In the genomic region with DNA sequence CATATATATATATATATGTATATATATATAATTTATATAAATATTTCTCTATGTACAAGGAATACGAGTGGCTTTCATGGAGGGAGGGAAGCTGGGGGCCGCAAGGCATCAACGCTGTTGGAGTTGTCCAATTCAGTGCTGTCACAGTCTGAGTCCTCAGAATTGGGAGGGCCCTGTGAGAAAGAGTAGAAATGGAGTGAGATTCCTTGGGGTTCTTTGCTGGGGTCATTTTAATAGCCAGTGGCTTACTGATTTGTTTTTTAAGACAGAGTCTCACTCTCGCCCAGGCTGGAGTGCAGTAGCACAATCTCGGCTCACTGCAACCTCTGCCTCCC, we compare ENCODE assay signal across 23 cellular contexts. TPM values are rescaled to one million over a fixed set of nuclear protein-coding genes. Genes with fewer than 3 reads are reported as not detected.
A peak's percentile ranks its signal among the peaks of the same experiment; 100 is the strongest.
DNase-seq lines count a peak whose midpoint lies in the region; ATAC-seq and TF ChIP-seq lines count a peak whose summit lies in the region.
"Had no signal": no experiment of that assay in that cellular context is flagged by ENCODE, and none has a peak within 500 bp of the region (broad histone marks: within the 10 kb centered on the region; RNA-seq: fewer than 3 reads in every experiment).

No MANE protein-coding gene starts in this region.

- POLR2A ChIA-PET in CD4-positive, alpha-beta memory T cell (lab: Charles Lee; ENCODE audit: partially characterized antibody), result interaction anchor here (0.9 to 3.8 kb wide), 6 partner anchors 8 to 156 kb away, joined by 3 to 43 read pairs (median 4); partner anchors contain the start of genes MAP3K12, SP1 and TARBP2

- no peaks in the 10 kb centered on the region for H3K27me3 Mint-ChIP-seq in CD4-positive, alpha-beta memory T cell
- H3K27me3 Mint-ChIP-seq in HFFc6 (ENCODE audit: insufficient read depth) (peaks cover 41% of the 10 kb centered on the region), progenitor cell of endocrine pancreas (no peaks in the 10 kb centered on the region), mesothelial cell of epicardium (ENCODE audit: low read depth) (no peaks in the 10 kb centered on the region)
- H3K27me3 Mint-ChIP-seq: activated naive CD4-positive, alpha-beta T cell treated with anti-CD3 and anti-CD28 coated beads, Interleukin-2, amount 10 ng/mL, durations not matched to agents 7 days and 5 days; stimulated activated naive CD8-positive, alpha-beta T cell treated with anti-CD3 and anti-CD28 coated beads, Interleukin-15, Interleukin-2, amounts not matched to agents 100 ng/mL and 50 ng/mL, for 24 hours had no signal

- TF ChIP-seq CTCF in HFFc6 (IDR thresholded peaks at IDR 0.05), result no peak
- TF ChIP-seq CTCF in progenitor cell of endocrine pancreas (IDR thresholded peaks at IDR 0.05; ENCODE audit: unreplicated experiment), result no peak
- TF ChIP-seq CTCF in mesothelial cell of epicardium (IDR thresholded peaks at IDR 0.05; ENCODE audit: unreplicated experiment), result no peak

- no peaks in the 10 kb centered on the region for H3K9me3 Mint-ChIP-seq in CD4-positive, alpha-beta memory T cell
- H3K9me3 Mint-ChIP-seq in HFFc6, result no peaks in the 10 kb centered on the region
- H3K9me3 Mint-ChIP-seq in progenitor cell of endocrine pancreas (ENCODE audit: low read depth), result no peaks in the 10 kb centered on the region
- no peaks in the 10 kb centered on the region for H3K9me3 Mint-ChIP-seq in mesothelial cell of epicardium
- H3K9me3 Mint-ChIP-seq: activated naive CD4-positive, alpha-beta T cell treated with anti-CD3 and anti-CD28 coated beads, Interleukin-2, amount 10 ng/mL, durations not matched to agents 7 days and 5 days; activated T-helper 1 cell treated with anti-CD3 and anti-CD28 coated beads, Interleukin-12 subunit alpha, Interleukin-12 subunit beta, Interleukin-2, Interleukin-4 antibody, amounts not matched to agents 30 ng/mL and 10 ng/mL and 1 ng/mL, durations not matched to agents 14 hours and 24 hours and 36 hours; stimulated activated naive CD8-positive, alpha-beta T cell treated with anti-CD3 and anti-CD28 coated beads, Interleukin-15, Interleukin-2, amounts not matched to agents 100 ng/mL and 50 ng/mL, for 24 hours had no signal

- peak overlapping the region in 4 of 7 donors; percentile 24 to 79 (median 54) for H3K27ac Mint-ChIP-seq in CD4-positive, alpha-beta memory T cell
- H3K27ac Mint-ChIP-seq in HFFc6 (peak overlapping the region; percentile 88), progenitor cell of endocrine pancreas (peak overlapping the region; percentile 64), mesothelial cell of epicardium (no peak overlapping the region)
- H3K27ac Mint-ChIP-seq: activated naive CD4-positive, alpha-beta T cell treated with anti-CD3 and anti-CD28 coated beads, Interleukin-2, amount 10 ng/mL, durations not matched to agents 7 days and 5 days; activated T-helper 1 cell treated with anti-CD3 and anti-CD28 coated beads, Interleukin-12 subunit alpha, Interleukin-12 subunit beta, Interleukin-2, Interleukin-4 antibody, amounts not matched to agents 30 ng/mL and 10 ng/mL and 1 ng/mL, durations not matched to agents 14 hours and 24 hours and 36 hours had no signal

- no peaks in the 10 kb centered on the region for H3K27me3 ChIP-seq in CD4-positive, alpha-beta memory T cell (ENCODE audit: insufficient read depth, low read length)
- no peaks in the 10 kb centered on the region for H3K27me3 ChIP-seq in esophagus (ENCODE audit: control insufficient read depth in 1 of 2, insufficient read depth in 2 of 2, low read length in 2 of 2)
- H3K27me3 ChIP-seq: heart left ventricle had no signal

- intact Hi-C loops in CD4-positive, alpha-beta memory T cell (cut with micrococcal nuclease), result no loop called here

- CTCF ChIA-PET in CD4-positive, alpha-beta memory T cell (lab: Charles Lee; ENCODE audit: partially characterized antibody), result interaction anchor here (1.2 to 5.0 kb wide), 3 partner anchors 8 to 28 kb away, joined by 3 to 33 read pairs (median 3); partner anchors contain the start of gene NPFF

- WGBS in esophagus, 2 donors, result 82 to 85% methylated on average over 5 of the region's 5 CpGs

- no peak for ATAC-seq in GM19463 (IDR thresholded peaks at IDR 0.05; ENCODE audit: unreplicated experiment)
- ATAC-seq: heart left ventricle had no signal

- H3K4me1 ChIP-seq in CD4-positive, alpha-beta memory T cell (ENCODE audit: insufficient read depth, low read length), result peaks cover 15% of the 10 kb centered on the region
- H3K4me1 ChIP-seq in esophagus (ENCODE audit: control insufficient read depth in 2 of 2, insufficient read depth in 2 of 2, low read length in 1 of 2), result peaks cover 7 to 14% of the 10 kb centered on the region in 2 donors

- no peak overlapping the region for H3K4me3 ChIP-seq in CD4-positive, alpha-beta memory T cell (ENCODE audit: low read length in 2 of 2)
- no peak overlapping the region for H3K4me3 ChIP-seq in esophagus (ENCODE audit: low read depth in 1 of 2, low read length in 2 of 2)
- H3K4me3 ChIP-seq: heart left ventricle had no signal

- peaks cover 3 to 16% (median 6%) of the 10 kb centered on the region in 4 donors for H3K4me1 Mint-ChIP-seq in CD4-positive, alpha-beta memory T cell
- peaks cover 88% of the 10 kb centered on the region for H3K4me1 Mint-ChIP-seq in HFFc6 (ENCODE audit: low read depth)
- peaks cover 14% of the 10 kb centered on the region for H3K4me1 Mint-ChIP-seq in progenitor cell of endocrine pancreas (ENCODE audit: low read depth)
- H3K4me1 Mint-ChIP-seq in mesothelial cell of epicardium, result peaks cover 3% of the 10 kb centered on the region

- no peak overlapping the region for H3K4me3 Mint-ChIP-seq in CD4-positive, alpha-beta memory T cell
- H3K4me3 Mint-ChIP-seq in HFFc6, result peak overlapping the region; percentile 76
- H3K4me3 Mint-ChIP-seq in progenitor cell of endocrine pancreas (ENCODE audit: low read depth), result no peak overlapping the region
- H3K4me3 Mint-ChIP-seq in mesothelial cell of epicardium, result no peak overlapping the region
- H3K4me3 Mint-ChIP-seq: activated naive CD4-positive, alpha-beta T cell treated with anti-CD3 and anti-CD28 coated beads, Interleukin-2, amount 10 ng/mL, durations not matched to agents 7 days and 5 days; activated T-helper 1 cell treated with anti-CD3 and anti-CD28 coated beads, Interleukin-12 subunit alpha, Interleukin-12 subunit beta, Interleukin-2, Interleukin-4 antibody, amounts not matched to agents 30 ng/mL and 10 ng/mL and 1 ng/mL, durations not matched to agents 14 hours and 24 hours and 36 hours; stimulated activated naive CD8-positive, alpha-beta T cell treated with anti-CD3 and anti-CD28 coated beads, Interleukin-15, Interleukin-2, amounts not matched to agents 100 ng/mL and 50 ng/mL, for 24 hours had no signal

- H3K27ac ChIP-seq in CD4-positive, alpha-beta memory T cell (ENCODE audit: low read depth, low read length), result no peak overlapping the region
- H3K27ac ChIP-seq in esophagus (ENCODE audit: low read depth in 2 of 2, low read length in 1 of 2), result peak overlapping the region; percentile 26 to 43

- peaks cover 34 to 87% of the 10 kb centered on the region in 2 donors for H3K36me3 Mint-ChIP-seq in CD4-positive, alpha-beta memory T cell
- H3K36me3 Mint-ChIP-seq in HFFc6 (ENCODE audit: low read depth) (peaks cover 58% of the 10 kb centered on the region), progenitor cell of endocrine pancreas (ENCODE audit: insufficient read depth) (peaks cover 25% of the 10 kb centered on the region), mesothelial cell of epicardium (peaks cover 24% of the 10 kb centered on the region)

- H3K9me3 ChIP-seq in CD4-positive, alpha-beta memory T cell (ENCODE audit: control insufficient read depth in 1 of 2, low read length in 2 of 2), result no peaks in the 10 kb centered on the region
- H3K9me3 ChIP-seq in esophagus (ENCODE audit: control insufficient read depth in 2 of 2, insufficient read depth in 1 of 2, low read depth in 1 of 2, low read length in 1 of 2), result no peaks in the 10 kb centered on the region
- H3K9me3 ChIP-seq: heart left ventricle had no signal

- H3K36me3 ChIP-seq in CD4-positive, alpha-beta memory T cell (ENCODE audit: insufficient read depth, low read length), result peaks cover 77% of the 10 kb centered on the region
- H3K36me3 ChIP-seq in esophagus (ENCODE audit: control insufficient read depth in 2 of 2, insufficient read depth in 2 of 2, low read length in 1 of 2), result peaks cover 6 to 19% of the 10 kb centered on the region in 2 donors

- DNase-seq in CD4-positive, alpha-beta memory T cell, result no peak
- no peak for DNase-seq in HFFc6
- DNase-seq in progenitor cell of endocrine pancreas (ENCODE audit: low spot score, unreplicated experiment), result no peak
- no peak for DNase-seq in NCI-H2107 (lab: John Stamatoyannopoulos, UW)
- DNase-seq in mesothelial cell of epicardium (ENCODE audit: low spot score in 2 of 2, unreplicated experiment in 2 of 2), result no peak
- DNase-seq: activated CD4-positive, alpha-beta T cell treated with anti-CD3 and anti-CD28 coated beads for 48 hours; activated naive CD4-positive, alpha-beta T cell treated with anti-CD3 and anti-CD28 coated beads, Interleukin-2, amount 10 ng/mL, durations not matched to agents 7 days and 5 days; aorta; central memory CD4-positive, alpha-beta T cell; heart left ventricle; KG1; NCI-H187; NCI-H69; occipital lobe; retina had no signal

RNA-seq across cellular contexts. Expression of gene MAP3K12, which starts 18.2 kb away (rescaled TPM):
- total RNA-seq in CD4-positive, alpha-beta memory T cell, result 10 to 100 TPM; 25.0 to 28.2 TPM
- 1 to 10 TPM; 3.1 to 8.5 TPM for polyA plus RNA-seq in CD4-positive, alpha-beta memory T cell
- 10 to 100 TPM; 21.2 to 26.5 (median 23.5) TPM for total RNA-seq in HFFc6 (2021; fragmentation: NEBNext Ultra II Directional; extraction: Animal tissue kit (Norgen Biotek cat#: 25700))
- polyA plus RNA-seq in esophagus, result 1 to 10 TPM; 6.2 to 8.5 TPM
- total RNA-seq in progenitor cell of endocrine pancreas (11.9 and 17.0 TPM in 2 replicates), mesothelial cell of epicardium (35.4 to 41.8 TPM (median 37.0 TPM) in 3 replicates)

RNA-seq across cellular contexts. Expression of gene TARBP2, which starts 20.0 kb away (rescaled TPM):
- total RNA-seq in CD4-positive, alpha-beta memory T cell, result 10 to 100 TPM; 26.9 to 37.0 TPM
- 10 to 100 TPM; 24.5 to 33.1 TPM for polyA plus RNA-seq in CD4-positive, alpha-beta memory T cell
- total RNA-seq in HFFc6 (2021; fragmentation: NEBNext Ultra II Directional; extraction: Animal tissue kit (Norgen Biotek cat#: 25700)), result 10 to 100 TPM; 35.1 to 41.7 (median 37.1) TPM
- polyA plus RNA-seq in esophagus, result 10 to 100 TPM; 20.1 to 24.8 TPM
- total RNA-seq in progenitor cell of endocrine pancreas (60.2 and 61.5 TPM in 2 replicates), mesothelial cell of epicardium (45.6 to 50.5 TPM (median 50.4 TPM) in 3 replicates)

RNA-seq across cellular contexts. Expression of gene NPFF, which starts 26.2 kb away (rescaled TPM):
- total RNA-seq in CD4-positive, alpha-beta memory T cell, result not detected
- polyA plus RNA-seq in CD4-positive, alpha-beta memory T cell, result not detected
- not detected for total RNA-seq in HFFc6 (2021; fragmentation: NEBNext Ultra II Directional; extraction: Animal tissue kit (Norgen Biotek cat#: 25700))
- under 1 TPM in 1 of 2 donors, not detected in 1; 0.12 TPM for polyA plus RNA-seq in esophagus
- total RNA-seq in progenitor cell of endocrine pancreas (not detected in 2 replicates), mesothelial cell of epicardium (not detected in 3 replicates)
- total RNA-seq: activated T-helper 1 cell treated with anti-CD3 and anti-CD28 coated beads, Interleukin-12 subunit alpha, Interleukin-12 subunit beta, Interleukin-2, Interleukin-4 antibody, amounts not matched to agents 30 ng/mL and 10 ng/mL and 1 ng/mL, durations not matched to agents 14 hours and 24 hours and 36 hours; aorta; dermis microvascular lymphatic vessel endothelial cell; fibroblast of villous mesenchyme; heart left ventricle; HT1080; lung microvascular endothelial cell; occipital lobe had no signal
- polyA plus RNA-seq: heart left ventricle had no signal

RNA-seq across cellular contexts. Expression of gene PCBP2, which starts 29.2 kb away (rescaled TPM):
- total RNA-seq in CD4-positive, alpha-beta memory T cell, result 100 to 1,000 TPM; 848 to 858 TPM
- polyA plus RNA-seq in CD4-positive, alpha-beta memory T cell, result 100 to 1,000 TPM in 1 of 2 donors, 10 to 100 TPM in 1; 88.0 to 118 TPM
- total RNA-seq in HFFc6 (2021; fragmentation: NEBNext Ultra II Directional; extraction: Animal tissue kit (Norgen Biotek cat#: 25700)), result 100 to 1,000 TPM; 763 to 969 (median 874) TPM
- polyA plus RNA-seq in esophagus, result 100 to 1,000 TPM; 330 to 344 TPM
- total RNA-seq in progenitor cell of endocrine pancreas (1,366 and 1,400 TPM in 2 replicates), mesothelial cell of epicardium (1,058 to 1,073 TPM (median 1,066 TPM) in 3 replicates)

RNA-seq across cellular contexts. Expression of gene PRR13, which starts 39.5 kb away (rescaled TPM):
- total RNA-seq in CD4-positive, alpha-beta memory T cell, result 100 to 1,000 TPM; 242 to 247 TPM
- 100 to 1,000 TPM; 545 to 843 TPM for polyA plus RNA-seq in CD4-positive, alpha-beta memory T cell
- 100 to 1,000 TPM; 122 to 188 (median 165) TPM for total RNA-seq in HFFc6 (2021; fragmentation: NEBNext Ultra II Directional; extraction: Animal tissue kit (Norgen Biotek cat#: 25700))
- polyA plus RNA-seq in esophagus, result 100 to 1,000 TPM in 1 of 2 donors, 10 to 100 TPM in 1; 73.8 to 119 TPM
- total RNA-seq in progenitor cell of endocrine pancreas (101 and 106 TPM in 2 replicates), mesothelial cell of epicardium (74.1 to 87.4 TPM (median 76.2 TPM) in 3 replicates)
